Comparison of ENCODE assay signal across 1 cellular context in genomic region chr15:40942337-40942854, GRCh38.
TF ChIP-seq lines count a peak whose summit lies in the region.

No MANE protein-coding gene starts in this region.

TF ChIP-seq in WTC11, 78 proteins besides CTCF, POLR2A, EP300 and RAD21 (continued from another document):
- TF ChIP-seq E2F4 (CRISPR knock-in tag; IDR thresholded peaks at IDR 0.05; ENCODE audit: borderline replicate concordance, low read depth) = no peak
